9 cellular contexts compared by ENCODE assay signal in the genomic region with DNA sequence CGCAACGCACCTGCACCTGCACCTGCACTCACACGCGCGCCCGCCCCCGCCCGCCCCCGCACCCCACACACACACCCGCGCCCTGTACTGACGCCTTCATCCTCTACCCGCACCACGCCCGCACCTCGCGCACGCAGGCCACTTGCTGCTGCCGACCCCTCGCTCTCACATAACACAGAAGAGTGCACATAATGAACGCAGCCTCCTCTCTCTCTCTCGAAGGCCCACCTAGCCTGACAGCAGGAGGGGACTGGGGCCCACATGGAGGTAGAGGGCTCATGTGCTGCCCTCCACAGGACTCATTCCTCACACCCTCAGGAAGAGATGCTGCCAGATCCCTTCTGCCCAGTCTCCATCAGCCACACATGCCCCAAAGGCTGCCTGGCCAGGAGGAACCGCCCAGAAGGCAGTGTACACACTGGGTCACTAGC. TPM values are rescaled to one million over a fixed set of nuclear protein-coding genes. Genes with fewer than 3 reads are reported as not detected.
A peak's percentile ranks its signal among the peaks of the same experiment; 100 is the strongest.
DNase-seq lines count a peak whose midpoint lies in the region; ATAC-seq and TF ChIP-seq lines count a peak whose summit lies in the region.
"Had no signal": no experiment of that assay in that cellular context is flagged by ENCODE, and none has a peak within 500 bp of the region (broad histone marks: within the 10 kb centered on the region; RNA-seq: fewer than 3 reads in every experiment).

No MANE protein-coding gene starts in this region.

- peaks cover 3% of the 10 kb centered on the region for H3K36me3 Mint-ChIP-seq in effector memory CD8-positive, alpha-beta T cell (ENCODE audit: insufficient read depth)
- no peaks in the 10 kb centered on the region for H3K36me3 Mint-ChIP-seq in progenitor cell of endocrine pancreas (ENCODE audit: insufficient read depth)

- H3K4me1 Mint-ChIP-seq in effector memory CD8-positive, alpha-beta T cell (ENCODE audit: low read depth in 2 of 2), result peaks cover 4 to 5% of the 10 kb centered on the region in 2 donors
- H3K4me1 Mint-ChIP-seq in progenitor cell of endocrine pancreas (ENCODE audit: low read depth), result peaks cover 18% of the 10 kb centered on the region

- ATAC-seq in effector memory CD8-positive, alpha-beta T cell (replicated peaks), result no peak
- ATAC-seq in HG02798 (IDR thresholded peaks at IDR 0.05; ENCODE audit: poor library complexity, unreplicated experiment), result no peak

- peak overlapping the region; percentile 70 to 81 for H3K4me3 Mint-ChIP-seq in effector memory CD8-positive, alpha-beta T cell
- H3K4me3 Mint-ChIP-seq in progenitor cell of endocrine pancreas (ENCODE audit: low read depth), result peak overlapping the region; percentile 95

- peak; percentile 26 for TF ChIP-seq CTCF in progenitor cell of endocrine pancreas (IDR thresholded peaks at IDR 0.05; ENCODE audit: unreplicated experiment)
- no peak for TF ChIP-seq CTCF in foreskin fibroblast (IDR thresholded peaks at IDR 0.05; ENCODE audit: low read depth, low read length)

- H3K9me3 Mint-ChIP-seq in effector memory CD8-positive, alpha-beta T cell, result peaks cover 0 to 9% of the 10 kb centered on the region in 2 donors
- no peaks in the 10 kb centered on the region for H3K9me3 Mint-ChIP-seq in progenitor cell of endocrine pancreas (ENCODE audit: low read depth)

- H3K36me3 ChIP-seq in H7 (replicated peaks; ENCODE audit: control insufficient read depth, insufficient read depth, low read length), result no peaks in the 10 kb centered on the region

- H3K4me3 ChIP-seq in H7 (ENCODE audit: insufficient read depth, low read depth, low read length) (peak overlapping the region; percentile 10), foreskin fibroblast (ENCODE audit: low read depth in 1 of 2, low read length in 2 of 2) (no peak overlapping the region)

- H3K27me3 ChIP-seq in H7 (ENCODE audit: control insufficient read depth, insufficient read depth, low read length), result peaks cover 48% of the 10 kb centered on the region

- H3K27ac Mint-ChIP-seq in effector memory CD8-positive, alpha-beta T cell, result no peak overlapping the region
- H3K27ac Mint-ChIP-seq in progenitor cell of endocrine pancreas, result peak overlapping the region; percentile 46

- peaks cover 43 to 78% of the 10 kb centered on the region in 2 donors for H3K27me3 Mint-ChIP-seq in effector memory CD8-positive, alpha-beta T cell
- H3K27me3 Mint-ChIP-seq in progenitor cell of endocrine pancreas, result peaks cover 60% of the 10 kb centered on the region

- peak; percentile 81 for DNase-seq in H7
- peak; percentile 20 for DNase-seq in NCI-H510A treated with DMSO at 0.1 percent for 48 hours (lab: John Stamatoyannopoulos, UW)
- DNase-seq in effector memory CD8-positive, alpha-beta T cell, result no peak
- DNase-seq in progenitor cell of endocrine pancreas (ENCODE audit: low spot score, unreplicated experiment), result no peak
- DNase-seq in foreskin fibroblast, result no peak
- no peak for DNase-seq in HuH-7 (ENCODE audit: low spot score)
- DNase-seq: effector memory CD4-positive, alpha-beta T cell; SHP77 treated with DMSO at 0.1 percent for 48 hours had no signal

RNA-seq across cellular contexts. Expression of gene CAMK2B, which starts 0.4 kb away (rescaled TPM):
- 0.31 TPM in 1 of 2 replicates, not detected in the other for total RNA-seq in H7 (2014; rRNA removed; shearing (Covaris generic))
- 9.3 and 12.2 TPM in 2 replicates for total RNA-seq in progenitor cell of endocrine pancreas

Comparison
In these comparisons a context has a peak if more than half of its experiments do, and no peak if none do; other contexts are left out.
1. DNase-seq: peak in H7 (single experiment) and NCI-H510A treated with DMSO at 0.1 percent for 48 hours (single experiment); none in effector memory CD8-positive, alpha-beta T cell (0 of 3), progenitor cell of endocrine pancreas (single experiment), foreskin fibroblast (0 of 2) and HuH-7 (single experiment).